ENCODE assay signal across 2 cellular contexts in the genomic region with DNA sequence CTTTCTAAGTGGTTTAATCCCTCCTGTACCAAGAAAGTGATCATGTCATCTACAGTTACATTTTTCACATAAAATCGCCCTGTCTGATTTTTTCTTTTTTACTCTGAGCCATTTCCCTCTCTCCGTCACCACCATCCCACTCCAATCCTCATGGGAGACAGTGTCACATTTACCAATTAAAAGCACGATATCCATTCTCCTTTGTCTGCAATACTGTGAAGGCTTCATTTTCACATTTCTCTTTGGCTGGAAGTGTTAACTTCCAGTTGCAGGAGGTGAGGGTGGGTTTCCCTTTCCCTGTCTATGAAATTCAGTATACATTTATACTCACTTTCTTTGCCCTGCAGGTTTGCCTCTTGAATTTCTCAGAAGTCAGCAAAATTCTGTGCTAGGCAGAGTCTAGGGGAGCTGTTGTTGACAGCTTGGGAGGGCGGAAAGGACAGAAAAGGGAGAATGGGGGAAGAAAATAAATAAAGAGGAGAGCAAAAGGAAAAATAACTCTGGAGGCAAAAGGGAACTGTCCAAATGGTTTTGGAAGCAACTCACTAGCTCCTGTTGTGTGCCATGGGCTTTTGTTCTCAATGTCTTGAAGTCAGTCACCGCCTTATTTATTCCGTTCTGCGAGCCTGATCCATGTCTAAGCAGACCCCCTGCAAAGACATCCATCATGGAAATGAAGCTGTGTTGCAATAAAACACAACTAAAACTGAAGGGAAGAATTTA.
TF ChIP-seq lines count a peak whose summit lies in the region.

No MANE protein-coding gene starts in this region.

TF ChIP-seq in SK-N-SH, 30 proteins besides CTCF, POLR2A, EP300 and RAD21 (continued from another document):
- TF ChIP-seq, protein P1, sequence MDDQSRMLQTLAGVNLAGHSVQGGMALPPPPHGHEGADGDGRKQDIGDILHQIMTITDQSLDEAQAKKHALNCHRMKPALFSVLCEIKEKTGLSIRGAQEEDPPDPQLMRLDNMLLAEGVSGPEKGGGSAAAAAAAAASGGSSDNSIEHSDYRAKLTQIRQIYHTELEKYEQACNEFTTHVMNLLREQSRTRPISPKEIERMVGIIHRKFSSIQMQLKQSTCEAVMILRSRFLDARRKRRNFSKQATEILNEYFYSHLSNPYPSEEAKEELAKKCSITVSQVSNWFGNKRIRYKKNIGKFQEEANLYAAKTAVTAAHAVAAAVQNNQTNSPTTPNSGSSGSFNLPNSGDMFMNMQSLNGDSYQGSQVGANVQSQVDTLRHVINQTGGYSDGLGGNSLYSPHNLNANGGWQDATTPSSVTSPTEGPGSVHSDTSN (IDR thresholded peaks at IDR 0.05) = no peak
- TF ChIP-seq RXRA (IDR thresholded peaks at IDR 0.05; ENCODE audit: borderline replicate concordance, low read depth) = no peak
- no peak for TF ChIP-seq TEAD4 (IDR thresholded peaks at IDR 0.05; ENCODE audit: borderline replicate concordance, insufficient read depth)
- TF ChIP-seq, protein P2, sequence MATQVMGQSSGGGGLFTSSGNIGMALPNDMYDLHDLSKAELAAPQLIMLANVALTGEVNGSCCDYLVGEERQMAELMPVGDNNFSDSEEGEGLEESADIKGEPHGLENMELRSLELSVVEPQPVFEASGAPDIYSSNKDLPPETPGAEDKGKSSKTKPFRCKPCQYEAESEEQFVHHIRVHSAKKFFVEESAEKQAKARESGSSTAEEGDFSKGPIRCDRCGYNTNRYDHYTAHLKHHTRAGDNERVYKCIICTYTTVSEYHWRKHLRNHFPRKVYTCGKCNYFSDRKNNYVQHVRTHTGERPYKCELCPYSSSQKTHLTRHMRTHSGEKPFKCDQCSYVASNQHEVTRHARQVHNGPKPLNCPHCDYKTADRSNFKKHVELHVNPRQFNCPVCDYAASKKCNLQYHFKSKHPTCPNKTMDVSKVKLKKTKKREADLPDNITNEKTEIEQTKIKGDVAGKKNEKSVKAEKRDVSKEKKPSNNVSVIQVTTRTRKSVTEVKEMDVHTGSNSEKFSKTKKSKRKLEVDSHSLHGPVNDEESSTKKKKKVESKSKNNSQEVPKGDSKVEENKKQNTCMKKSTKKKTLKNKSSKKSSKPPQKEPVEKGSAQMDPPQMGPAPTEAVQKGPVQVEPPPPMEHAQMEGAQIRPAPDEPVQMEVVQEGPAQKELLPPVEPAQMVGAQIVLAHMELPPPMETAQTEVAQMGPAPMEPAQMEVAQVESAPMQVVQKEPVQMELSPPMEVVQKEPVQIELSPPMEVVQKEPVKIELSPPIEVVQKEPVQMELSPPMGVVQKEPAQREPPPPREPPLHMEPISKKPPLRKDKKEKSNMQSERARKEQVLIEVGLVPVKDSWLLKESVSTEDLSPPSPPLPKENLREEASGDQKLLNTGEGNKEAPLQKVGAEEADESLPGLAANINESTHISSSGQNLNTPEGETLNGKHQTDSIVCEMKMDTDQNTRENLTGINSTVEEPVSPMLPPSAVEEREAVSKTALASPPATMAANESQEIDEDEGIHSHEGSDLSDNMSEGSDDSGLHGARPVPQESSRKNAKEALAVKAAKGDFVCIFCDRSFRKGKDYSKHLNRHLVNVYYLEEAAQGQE (IDR thresholded peaks at IDR 0.05; ENCODE audit: low read depth, low read length) = peak; percentile 18; the same call in 1 of the 2 replicates
- no peak for TF ChIP-seq JUND (IDR thresholded peaks at IDR 0.05)
- no peak for TF ChIP-seq SIN3A (IDR thresholded peaks at IDR 0.05; ENCODE audit: borderline replicate concordance, low read depth, low read length)

TF ChIP-seq in SK-N-SH treated with all-trans-retinoic acid at 6 μM for 48 hours, 23 proteins besides CTCF, POLR2A, EP300 and RAD21 (continued from another document):
- TF ChIP-seq, protein P3, sequence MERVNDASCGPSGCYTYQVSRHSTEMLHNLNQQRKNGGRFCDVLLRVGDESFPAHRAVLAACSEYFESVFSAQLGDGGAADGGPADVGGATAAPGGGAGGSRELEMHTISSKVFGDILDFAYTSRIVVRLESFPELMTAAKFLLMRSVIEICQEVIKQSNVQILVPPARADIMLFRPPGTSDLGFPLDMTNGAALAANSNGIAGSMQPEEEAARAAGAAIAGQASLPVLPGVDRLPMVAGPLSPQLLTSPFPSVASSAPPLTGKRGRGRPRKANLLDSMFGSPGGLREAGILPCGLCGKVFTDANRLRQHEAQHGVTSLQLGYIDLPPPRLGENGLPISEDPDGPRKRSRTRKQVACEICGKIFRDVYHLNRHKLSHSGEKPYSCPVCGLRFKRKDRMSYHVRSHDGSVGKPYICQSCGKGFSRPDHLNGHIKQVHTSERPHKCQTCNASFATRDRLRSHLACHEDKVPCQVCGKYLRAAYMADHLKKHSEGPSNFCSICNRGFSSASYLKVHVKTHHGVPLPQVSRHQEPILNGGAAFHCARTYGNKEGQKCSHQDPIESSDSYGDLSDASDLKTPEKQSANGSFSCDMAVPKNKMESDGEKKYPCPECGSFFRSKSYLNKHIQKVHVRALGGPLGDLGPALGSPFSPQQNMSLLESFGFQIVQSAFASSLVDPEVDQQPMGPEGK (CRISPR knock-in tag; IDR thresholded peaks at IDR 0.05; ENCODE audit: borderline replicate concordance) = no peak
- TF ChIP-seq RARB (CRISPR knock-in tag; IDR thresholded peaks at IDR 0.05) (no peak), ZNF8 (CRISPR knock-in tag; IDR thresholded peaks at IDR 0.05) (no peak), ARNTL (CRISPR knock-in tag; IDR thresholded peaks at IDR 0.05; ENCODE audit: borderline replicate concordance, low read depth) (no peak), ESRRG (CRISPR knock-in tag; IDR thresholded peaks at IDR 0.05) (no peak)
- TF ChIP-seq, protein P4, sequence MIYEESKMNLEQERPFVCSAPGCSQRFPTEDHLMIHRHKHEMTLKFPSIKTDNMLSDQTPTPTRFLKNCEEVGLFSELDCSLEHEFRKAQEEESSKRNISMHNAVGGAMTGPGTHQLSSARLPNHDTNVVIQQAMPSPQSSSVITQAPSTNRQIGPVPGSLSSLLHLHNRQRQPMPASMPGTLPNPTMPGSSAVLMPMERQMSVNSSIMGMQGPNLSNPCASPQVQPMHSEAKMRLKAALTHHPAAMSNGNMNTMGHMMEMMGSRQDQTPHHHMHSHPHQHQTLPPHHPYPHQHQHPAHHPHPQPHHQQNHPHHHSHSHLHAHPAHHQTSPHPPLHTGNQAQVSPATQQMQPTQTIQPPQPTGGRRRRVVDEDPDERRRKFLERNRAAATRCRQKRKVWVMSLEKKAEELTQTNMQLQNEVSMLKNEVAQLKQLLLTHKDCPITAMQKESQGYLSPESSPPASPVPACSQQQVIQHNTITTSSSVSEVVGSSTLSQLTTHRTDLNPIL (CRISPR knock-in tag; IDR thresholded peaks at IDR 0.05; ENCODE audit: low read depth) = no peak
- TF ChIP-seq, protein P5, sequence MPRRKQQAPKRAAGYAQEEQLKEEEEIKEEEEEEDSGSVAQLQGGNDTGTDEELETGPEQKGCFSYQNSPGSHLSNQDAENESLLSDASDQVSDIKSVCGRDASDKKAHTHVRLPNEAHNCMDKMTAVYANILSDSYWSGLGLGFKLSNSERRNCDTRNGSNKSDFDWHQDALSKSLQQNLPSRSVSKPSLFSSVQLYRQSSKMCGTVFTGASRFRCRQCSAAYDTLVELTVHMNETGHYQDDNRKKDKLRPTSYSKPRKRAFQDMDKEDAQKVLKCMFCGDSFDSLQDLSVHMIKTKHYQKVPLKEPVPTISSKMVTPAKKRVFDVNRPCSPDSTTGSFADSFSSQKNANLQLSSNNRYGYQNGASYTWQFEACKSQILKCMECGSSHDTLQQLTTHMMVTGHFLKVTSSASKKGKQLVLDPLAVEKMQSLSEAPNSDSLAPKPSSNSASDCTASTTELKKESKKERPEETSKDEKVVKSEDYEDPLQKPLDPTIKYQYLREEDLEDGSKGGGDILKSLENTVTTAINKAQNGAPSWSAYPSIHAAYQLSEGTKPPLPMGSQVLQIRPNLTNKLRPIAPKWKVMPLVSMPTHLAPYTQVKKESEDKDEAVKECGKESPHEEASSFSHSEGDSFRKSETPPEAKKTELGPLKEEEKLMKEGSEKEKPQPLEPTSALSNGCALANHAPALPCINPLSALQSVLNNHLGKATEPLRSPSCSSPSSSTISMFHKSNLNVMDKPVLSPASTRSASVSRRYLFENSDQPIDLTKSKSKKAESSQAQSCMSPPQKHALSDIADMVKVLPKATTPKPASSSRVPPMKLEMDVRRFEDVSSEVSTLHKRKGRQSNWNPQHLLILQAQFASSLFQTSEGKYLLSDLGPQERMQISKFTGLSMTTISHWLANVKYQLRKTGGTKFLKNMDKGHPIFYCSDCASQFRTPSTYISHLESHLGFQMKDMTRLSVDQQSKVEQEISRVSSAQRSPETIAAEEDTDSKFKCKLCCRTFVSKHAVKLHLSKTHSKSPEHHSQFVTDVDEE (CRISPR knock-in tag; IDR thresholded peaks at IDR 0.05) = no peak
